In the genomic region with DNA sequence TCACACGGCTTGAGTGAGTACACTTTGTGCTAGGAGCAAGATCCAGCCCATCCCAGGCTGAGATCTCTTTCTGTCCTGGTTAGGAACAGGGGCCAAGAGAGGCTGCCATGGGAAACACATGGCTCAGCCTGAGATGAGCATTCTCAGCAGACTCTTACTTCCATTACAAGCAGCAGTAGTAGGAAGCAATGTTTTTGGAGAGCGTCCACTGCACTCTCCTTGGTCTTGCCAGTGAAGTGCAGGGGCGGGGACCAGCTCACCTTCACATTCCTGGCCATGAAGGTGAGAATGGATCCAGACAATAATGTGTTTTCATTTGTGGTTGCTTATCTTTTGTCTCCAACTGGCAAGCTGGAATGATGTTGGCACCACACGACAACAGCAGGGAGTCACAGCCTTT, we compare ENCODE assay signal across 29 cellular contexts. TPM values are rescaled to one million over a fixed set of nuclear protein-coding genes. Genes with fewer than 3 reads are reported as not detected.
DNase-seq lines count a peak whose midpoint lies in the region; ATAC-seq and TF ChIP-seq lines count a peak whose summit lies in the region.
"Had no signal": no experiment of that assay in that cellular context is flagged by ENCODE, and none has a peak within 500 bp of the region (broad histone marks: within the 10 kb centered on the region; RNA-seq: fewer than 3 reads in every experiment).

No MANE protein-coding gene starts in this region.

- H2AK5ac ChIP-seq in mesendoderm (ENCODE audit: low read length), result peak overlapping the region; percentile 23

- H4K20me1 ChIP-seq in GM23338 (replicated peaks; ENCODE audit: insufficient read depth) (no peaks in the 10 kb centered on the region), MM.1S (ENCODE audit: insufficient read depth, low read length) (no peaks in the 10 kb centered on the region)

- H3F3A ChIP-seq in GM23338 (replicated peaks; ENCODE audit: low read depth), result peaks cover 5% of the 10 kb centered on the region
- H3F3A ChIP-seq in MM.1S (ENCODE audit: insufficient read depth, low read length), result no peaks in the 10 kb centered on the region

- no peaks in the 10 kb centered on the region for H3K27me3 Mint-ChIP-seq in CD4-positive, CD25-positive, alpha-beta regulatory T cell
- H3K27me3 Mint-ChIP-seq in GM23338 (ENCODE audit: insufficient read depth, low read depth, poor library complexity), result peaks cover 7% of the 10 kb centered on the region
- H3K27me3 Mint-ChIP-seq in activated naive CD8-positive, alpha-beta T cell treated with anti-CD3 and anti-CD28 coated beads, Interleukin-2, amount 10 ng/mL, durations not matched to agents 7 days and 5 days, result no peaks in the 10 kb centered on the region
- H3K27me3 Mint-ChIP-seq: stimulated activated naive B cell treated with anti-CD40 and anti-IgM and Interleukin-4, amounts not matched to agents 10 μg/mL and 1 μg/mL and 100 μg/mL, for 72 hours had no signal

- H3K9ac ChIP-seq in mesendoderm (ENCODE audit: low read length) (no peak overlapping the region), MM.1S (ENCODE audit: low read length) (no peak overlapping the region)
- H3K9ac ChIP-seq: SK-N-SH had no signal

- no peaks in the 10 kb centered on the region for H3K27me3 ChIP-seq in CD4-positive, CD25-positive, alpha-beta regulatory T cell (ENCODE audit: control insufficient read depth, insufficient read depth, low read length)
- H3K27me3 ChIP-seq in GM23338 (ENCODE audit: insufficient read depth) (no peaks in the 10 kb centered on the region), mesendoderm (ENCODE audit: insufficient read depth, low read length, poor library complexity) (no peaks in the 10 kb centered on the region), MM.1S (replicated peaks; ENCODE audit: insufficient read depth, low read length) (no peaks in the 10 kb centered on the region)
- H3K27me3 ChIP-seq: breast epithelium, upper lobe of left lung had no signal

- H3K4ac ChIP-seq in mesendoderm (ENCODE audit: low read depth, low read length), result no peak overlapping the region

- H2BK120ac ChIP-seq in mesendoderm (ENCODE audit: low read depth, low read length), result no peak overlapping the region

- H3K79me2 ChIP-seq in GM23338 (replicated peaks; ENCODE audit: insufficient read depth), result no peaks in the 10 kb centered on the region
- no peaks in the 10 kb centered on the region for H3K79me2 ChIP-seq in mesendoderm (ENCODE audit: control insufficient read depth, insufficient read depth, low read length)
- H3K79me2 ChIP-seq in MM.1S (ENCODE audit: low read length), result no peaks in the 10 kb centered on the region

- peak overlapping the region; percentile 36 for H3K56ac ChIP-seq in mesendoderm (ENCODE audit: low read length)

- peaks cover 45% of the 10 kb centered on the region for H3K9me2 ChIP-seq in GM23338 (ENCODE audit: insufficient read depth)
- H3K9me2 ChIP-seq in MM.1S (replicated peaks; ENCODE audit: insufficient read depth, low read length), result no peaks in the 10 kb centered on the region
- H3K9me2 ChIP-seq: SK-N-SH had no signal

- no peaks in the 10 kb centered on the region for H3K36me3 Mint-ChIP-seq in CD4-positive, CD25-positive, alpha-beta regulatory T cell
- H3K36me3 Mint-ChIP-seq in GM23338 (ENCODE audit: low read depth), result no peaks in the 10 kb centered on the region; the same call in 2 of the 3 replicates
- peaks cover 5% of the 10 kb centered on the region for H3K36me3 Mint-ChIP-seq in activated naive CD8-positive, alpha-beta T cell treated with anti-CD3 and anti-CD28 coated beads, Interleukin-2, amount 10 ng/mL, durations not matched to agents 7 days and 5 days

- no peaks in the 10 kb centered on the region for H3K36me3 ChIP-seq in CD4-positive, CD25-positive, alpha-beta regulatory T cell (ENCODE audit: control insufficient read depth, insufficient read depth, low read length)
- no peaks in the 10 kb centered on the region for H3K36me3 ChIP-seq in GM23338 (ENCODE audit: insufficient read depth)
- H3K36me3 ChIP-seq in mesendoderm (ENCODE audit: control insufficient read depth, insufficient read depth, low read length), result no peaks in the 10 kb centered on the region
- no peaks in the 10 kb centered on the region for H3K36me3 ChIP-seq in MM.1S (replicated peaks; ENCODE audit: insufficient read depth, low read length)
- H3K36me3 ChIP-seq: breast epithelium, prostate gland, upper lobe of left lung had no signal

- peak overlapping the region; percentile 89 for H3K4me3 ChIP-seq in CD4-positive, CD25-positive, alpha-beta regulatory T cell (ENCODE audit: low read depth, low read length)
- no peak overlapping the region for H3K4me3 ChIP-seq in GM23338
- H3K4me3 ChIP-seq in mesendoderm (ENCODE audit: low read length), result no peak overlapping the region
- H3K4me3 ChIP-seq in MM.1S (ENCODE audit: low read length), result no peak overlapping the region
- H3K4me3 ChIP-seq: lung, prostate gland had no signal

- POLR2A ChIA-PET in activated naive CD8-positive, alpha-beta T cell treated with anti-CD3 and anti-CD28 coated beads, Interleukin-2, amount 10 ng/mL, durations not matched to agents 7 days and 5 days (lab: Charles Lee), result interaction anchor here (1.2 to 3.8 kb wide), 5 partner anchors 12 to 156 kb away, joined by 5 to 99 read pairs (median 15); partner anchors contain the start of genes CCDC191 and QTRT2

- no peak overlapping the region for H3K18ac ChIP-seq in mesendoderm (ENCODE audit: low read length)

- H3K27ac Mint-ChIP-seq in CD4-positive, CD25-positive, alpha-beta regulatory T cell, result peak overlapping the region in 1 of 3 donors; percentile 84
- H3K27ac Mint-ChIP-seq in GM23338, result no peak overlapping the region
- no peak overlapping the region for H3K27ac Mint-ChIP-seq in activated naive CD8-positive, alpha-beta T cell treated with anti-CD3 and anti-CD28 coated beads, Interleukin-2, amount 10 ng/mL, durations not matched to agents 7 days and 5 days
- H3K27ac Mint-ChIP-seq: H9; stimulated activated naive B cell treated with anti-CD40 and anti-IgM and Interleukin-4, amounts not matched to agents 10 μg/mL and 1 μg/mL and 100 μg/mL, for 72 hours had no signal

- peaks cover 2 to 13% (median 7%) of the 10 kb centered on the region in 4 donors for H3K4me1 Mint-ChIP-seq in CD4-positive, CD25-positive, alpha-beta regulatory T cell
- H3K4me1 Mint-ChIP-seq in GM23338, result no peaks in the 10 kb centered on the region; the same call in 2 of the 3 replicates
- peaks cover 23% of the 10 kb centered on the region for H3K4me1 Mint-ChIP-seq in activated naive CD8-positive, alpha-beta T cell treated with anti-CD3 and anti-CD28 coated beads, Interleukin-2, amount 10 ng/mL, durations not matched to agents 7 days and 5 days
- H3K4me1 Mint-ChIP-seq: H9 had no signal

- H2BK15ac ChIP-seq in mesendoderm (replicated peaks; ENCODE audit: low read depth), result no peak overlapping the region

- no peaks in the 10 kb centered on the region for H3K79me1 ChIP-seq in mesendoderm (ENCODE audit: low read length)

- no peaks in the 10 kb centered on the region for H3K9me3 ChIP-seq in CD4-positive, CD25-positive, alpha-beta regulatory T cell (ENCODE audit: control insufficient read depth in 2 of 2, low read length in 2 of 2)
- no peaks in the 10 kb centered on the region for H3K9me3 ChIP-seq in MM.1S (replicated peaks; ENCODE audit: insufficient read depth, low read length)
- H3K9me3 ChIP-seq: breast epithelium, prostate gland, SK-N-SH, upper lobe of left lung had no signal

- no peak overlapping the region for H3K23ac ChIP-seq in mesendoderm (ENCODE audit: low read length)

- peaks cover 50% of the 10 kb centered on the region for H3K4me1 ChIP-seq in CD4-positive, CD25-positive, alpha-beta regulatory T cell (ENCODE audit: control insufficient read depth, insufficient read depth, low read length, poor library complexity, severe bottlenecking)
- H3K4me1 ChIP-seq in GM23338 (ENCODE audit: insufficient read depth) (peaks cover 32% of the 10 kb centered on the region), mesendoderm (ENCODE audit: control insufficient read depth, low read depth, low read length) (peaks cover 15% of the 10 kb centered on the region), MM.1S (ENCODE audit: low read length) (no peaks in the 10 kb centered on the region)
- H3K4me1 ChIP-seq: prostate gland had no signal

- no CpG with 5 or more reads among the region's 4 CpGs for WGBS in mesendoderm (ENCODE audit: extremely low coverage, insufficient coverage, low lambda C conversion rate)

- no peak for TF ChIP-seq CTCF in GM23338 (conservative IDR thresholded peaks at IDR 0.05; ENCODE audit: low read depth in 2 of 2)
- no peak for TF ChIP-seq CTCF in MM.1S (IDR thresholded peaks at IDR 0.05; ENCODE audit: low read length)

- H3K4me2 ChIP-seq in GM23338 (peak overlapping the region; percentile 66; the same call in 1 of the 2 replicates), mesendoderm (ENCODE audit: low read length) (no peak overlapping the region), MM.1S (ENCODE audit: low read depth, low read length) (no peak overlapping the region)

- H4K5ac ChIP-seq in mesendoderm (ENCODE audit: low read length), result no peak overlapping the region

- DNase-seq in CD4-positive, CD25-positive, alpha-beta regulatory T cell, result no peak
- DNase-seq in GM23338 (ENCODE audit: low spot score), result no peak
- no peak for DNase-seq in activated naive CD8-positive, alpha-beta T cell treated with anti-CD3 and anti-CD28 coated beads, Interleukin-2, amount 10 ng/mL, durations not matched to agents 7 days and 5 days
- peak; percentile 6 for DNase-seq in mesendoderm
- no peak for DNase-seq in MM.1S
- DNase-seq in NCI-H1092 treated with DMSO at 0.1 percent for 48 hours (lab: John Stamatoyannopoulos, UW), result no peak
- DNase-seq: activated naive CD4-positive, alpha-beta T cell; activated T-cell treated with anti-CD3 and anti-CD28 coated beads, Interleukin-2, amount 50 U/mL, for 4 hours; amniotic stem cell; erythroblast; H9; kidney; NCI-H1417; NCI-H2107; NCI-H446; NCI-H82; PC-3; SK-N-SH; T-helper 2 cell; upper lobe of left lung had no signal

- no peak overlapping the region for H4K8ac ChIP-seq in mesendoderm (ENCODE audit: low read depth, low read length)

- H2AFZ ChIP-seq in GM23338 (peak overlapping the region; percentile 59; the same call in 1 of the 2 replicates), MM.1S (ENCODE audit: low read length) (no peak overlapping the region)

- H3K9me3 Mint-ChIP-seq in CD4-positive, CD25-positive, alpha-beta regulatory T cell, result peaks cover 0 to 3% (median 0%) of the 10 kb centered on the region in 7 donors
- peaks cover 6% of the 10 kb centered on the region; the same call in 1 of the 3 replicates for H3K9me3 Mint-ChIP-seq in GM23338
- no peaks in the 10 kb centered on the region for H3K9me3 Mint-ChIP-seq in activated naive CD8-positive, alpha-beta T cell treated with anti-CD3 and anti-CD28 coated beads, Interleukin-2, amount 10 ng/mL, durations not matched to agents 7 days and 5 days
- H3K9me3 Mint-ChIP-seq: activated T-cell treated with anti-CD3 and anti-CD28 coated beads, Interleukin-2, amount 50 U/mL, for 4 hours; stimulated activated naive B cell treated with anti-CD40 and anti-IgM and Interleukin-4, amounts not matched to agents 10 μg/mL and 1 μg/mL and 100 μg/mL, for 72 hours had no signal

- peak overlapping the region; percentile 98 for H3K27ac ChIP-seq in CD4-positive, CD25-positive, alpha-beta regulatory T cell (ENCODE audit: insufficient read depth, low read length, poor library complexity, severe bottlenecking)
- H3K27ac ChIP-seq in GM23338 (ENCODE audit: low read depth) (no peak overlapping the region), mesendoderm (ENCODE audit: low read depth, low read length) (no peak overlapping the region), MM.1S (ENCODE audit: low read length) (no peak overlapping the region)
- H3K27ac ChIP-seq: breast epithelium, prostate gland had no signal

- ATAC-seq in CD4-positive, CD25-positive, alpha-beta regulatory T cell (ENCODE audit: low read depth in 2 of 2), result no peak
- no peak for ATAC-seq in GM23338
- no peak for ATAC-seq in activated naive CD8-positive, alpha-beta T cell treated with anti-CD3 and anti-CD28 coated beads, Interleukin-2, amount 10 ng/mL, durations not matched to agents 7 days and 5 days (ENCODE audit: low read depth)
- no peak for ATAC-seq in GM21576 (IDR thresholded peaks at IDR 0.05; ENCODE audit: unreplicated experiment)
- ATAC-seq: PC-3, sciatic nerve had no signal

- H2BK5ac ChIP-seq in mesendoderm (ENCODE audit: low read length), result peak overlapping the region; percentile 4

- H3K4me3 Mint-ChIP-seq in CD4-positive, CD25-positive, alpha-beta regulatory T cell, result peak overlapping the region in 1 of 4 donors; percentile 20
- no peak overlapping the region for H3K4me3 Mint-ChIP-seq in GM23338
- peak overlapping the region; percentile 25 for H3K4me3 Mint-ChIP-seq in activated naive CD8-positive, alpha-beta T cell treated with anti-CD3 and anti-CD28 coated beads, Interleukin-2, amount 10 ng/mL, durations not matched to agents 7 days and 5 days
- H3K4me3 Mint-ChIP-seq: activated T-cell treated with anti-CD3 and anti-CD28 coated beads, Interleukin-2, amount 50 U/mL, for 4 hours; H9 had no signal

RNA-seq across cellular contexts. Expression of gene ZNF80, which starts 24.7 kb away (rescaled TPM):
- 1.7 TPM for total RNA-seq in CD4-positive, CD25-positive, alpha-beta regulatory T cell
- polyA plus RNA-seq in CD4-positive, CD25-positive, alpha-beta regulatory T cell, result 1 to 10 TPM in 3 of 4 donors, under 1 TPM in 1; 0.36 to 8.4 (median 5.8) TPM
- not detected in 2 replicates for total RNA-seq in GM23338 (2014; rRNA removed; shearing (Covaris generic))
- polyA plus RNA-seq in GM23338 (2016; fragmentation: Nextera tagmentation; extraction: Ambion mirVana), result not detected in 2 replicates
- 1 to 10 TPM; 5.1 to 5.3 TPM for total RNA-seq in activated naive CD8-positive, alpha-beta T cell treated with anti-CD3 and anti-CD28 coated beads, Interleukin-2, amount 10 ng/mL, durations not matched to agents 7 days and 5 days
- polyA plus RNA-seq in mesendoderm (2013, experiment 1 of 2), result not detected
- polyA plus RNA-seq in mesendoderm (2013, experiment 2 of 2), result not detected
- total RNA-seq: H9, HT1080, lung, MCF 10A, PC-3, sciatic nerve had no signal
- polyA plus RNA-seq: SK-N-SH had no signal

RNA-seq across cellular contexts. Expression of gene DRD3, which starts 33.8 kb away (rescaled TPM):
- 0.25 TPM for total RNA-seq in CD4-positive, CD25-positive, alpha-beta regulatory T cell
- polyA plus RNA-seq in CD4-positive, CD25-positive, alpha-beta regulatory T cell, result under 1 TPM in 3 of 4 donors, not detected in 1; 0.15 to 0.49 (median 0.35) TPM
- total RNA-seq in GM23338 (2014; rRNA removed; shearing (Covaris generic)), result 0.21 and 0.70 TPM in 2 replicates
- 0.65 TPM in 1 of 2 replicates, not detected in the other for polyA plus RNA-seq in GM23338 (2016; fragmentation: Nextera tagmentation; extraction: Ambion mirVana)
- total RNA-seq in activated naive CD8-positive, alpha-beta T cell treated with anti-CD3 and anti-CD28 coated beads, Interleukin-2, amount 10 ng/mL, durations not matched to agents 7 days and 5 days, result under 1 TPM in 1 of 2 experiments, not detected in 1; 0.30 TPM
- polyA plus RNA-seq in mesendoderm (2013, experiment 1 of 2), result 0.01 TPM
- not detected for polyA plus RNA-seq in mesendoderm (2013, experiment 2 of 2)
- total RNA-seq: activated CD8-positive, alpha-beta memory T cell treated with anti-CD3 and anti-CD28 coated beads for 36 hours; activated T-cell treated with anti-CD3 and anti-CD28 coated beads, Interleukin-2, amount 50 U/mL, for 4 hours; breast epithelium; H9; HT1080; kidney; lung; MCF 10A; PC-3; prostate gland; sciatic nerve; upper lobe of left lung had no signal
- polyA plus RNA-seq: lung, SK-N-SH had no signal
